Comparison of ENCODE assay signal across 26 cellular contexts in the genomic region with DNA sequence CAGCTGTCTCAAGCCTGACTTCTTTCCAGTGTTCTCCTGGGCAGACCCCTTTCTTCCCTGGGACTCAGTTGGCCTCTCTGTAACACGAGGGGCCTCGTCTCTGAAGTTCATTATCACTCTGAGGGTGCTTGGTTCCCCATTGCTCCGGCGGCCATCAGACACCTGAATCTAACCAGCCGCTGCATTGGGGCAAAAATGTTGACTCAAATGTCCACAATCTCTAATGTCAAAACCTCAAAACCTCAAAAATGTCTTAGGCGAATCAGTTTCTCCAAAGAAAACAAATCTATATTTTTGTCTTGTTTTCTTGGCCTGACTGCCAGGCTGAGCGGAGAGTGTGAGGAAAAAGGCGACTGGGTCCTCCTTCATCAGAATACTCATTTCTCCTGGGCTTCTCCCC.
DNase-seq lines count a peak whose midpoint lies in the region; ATAC-seq and TF ChIP-seq lines count a peak whose summit lies in the region.
"Had no signal": no experiment of that assay in that cellular context is flagged by ENCODE, and none has a peak within 500 bp of the region (broad histone marks: within the 10 kb centered on the region; RNA-seq: fewer than 3 reads in every experiment).

No MANE protein-coding gene starts in this region.

- no peak overlapping the region for H3K4me2 ChIP-seq in mammary epithelial cell (ENCODE audit: insufficient read depth, low read depth, low read length)

- TF ChIP-seq POLR2A in breast epithelium (IDR thresholded peaks at IDR 0.05) = no peak

- no peaks in the 10 kb centered on the region for H3K27me3 ChIP-seq in mammary epithelial cell (ENCODE audit: insufficient read depth, low read length)
- no peaks in the 10 kb centered on the region for H3K27me3 ChIP-seq in breast epithelium
- H3K27me3 ChIP-seq: SJCRH30, vagina had no signal

- 53% methylated on average over 8 of the region's 8 CpGs for WGBS in mammary epithelial cell (ENCODE audit: low coverage, missing lambda C conversion rate)

- no TSS peak for BruUV-seq in mammary epithelial cell (replicated peaks; lab: Mats Ljungman, UMichigan)

- H2AFZ ChIP-seq in mammary epithelial cell (ENCODE audit: low read depth, low read length) = no peak overlapping the region

- no peaks in the 10 kb centered on the region for H3K36me3 ChIP-seq in mammary epithelial cell (ENCODE audit: insufficient read depth, low read length)
- H3K36me3 ChIP-seq in breast epithelium = no peaks in the 10 kb centered on the region
- H3K36me3 ChIP-seq: SJCRH30, vagina had no signal

- H3K4me3 ChIP-seq in mammary epithelial cell (replicated peaks in 1 of 3; ENCODE audit: insufficient read depth in 1 of 3, low read depth in 2 of 3, low read length in 3 of 3) (no peak overlapping the region), breast epithelium (no peak overlapping the region)
- H3K4me3 ChIP-seq: coronary artery, SJCRH30, vagina had no signal

- H3K9me3 Mint-ChIP-seq in activated T-helper 17 cell treated with anti-CD3 and anti-CD28 coated beads, Interleukin-2, amount 50 U/mL, for 72 hours = no peaks in the 10 kb centered on the region
- H3K9me3 Mint-ChIP-seq: activated CD4-positive, alpha-beta T cell treated with anti-CD3 and anti-CD28 coated beads, Interleukin-2, amount 10 ng/mL, durations not matched to agents 7 days and 5 days; activated T-cell treated with anti-CD3 and anti-CD28 coated beads, Interleukin-2, amount 50 U/mL, for 24 hours; CD4-positive, alpha-beta T cell; stimulated activated naive CD8-positive, alpha-beta T cell treated with anti-CD3 and anti-CD28 coated beads, Interleukin-15, Interleukin-2, amounts not matched to agents 100 ng/mL and 50 ng/mL, for 24 hours; WTC11 had no signal

- H4K20me1 ChIP-seq in mammary epithelial cell (ENCODE audit: insufficient read depth, low read length) = no peaks in the 10 kb centered on the region

- CTCF ChIA-PET in mammary epithelial cell (lab: Charles Lee; ENCODE audit: low non-redundant PET) = no interaction called here

- peak; percentile 20 for ATAC-seq in activated T-helper 17 cell treated with anti-CD3 and anti-CD28 coated beads, Interleukin-2, amount 50 U/mL, for 72 hours (replicated peaks)
- no peak for ATAC-seq in HG03378 (IDR thresholded peaks at IDR 0.05; ENCODE audit: unreplicated experiment)
- ATAC-seq: left colon, WTC11 had no signal

- peaks cover 36% of the 10 kb centered on the region for H3K27me3 Mint-ChIP-seq in activated T-helper 17 cell treated with anti-CD3 and anti-CD28 coated beads, Interleukin-2, amount 50 U/mL, for 72 hours

- H3K4me3 Mint-ChIP-seq in activated T-helper 17 cell treated with anti-CD3 and anti-CD28 coated beads, Interleukin-2, amount 50 U/mL, for 72 hours = peak overlapping the region; percentile 36
- H3K4me3 Mint-ChIP-seq: activated CD4-positive, alpha-beta T cell treated with anti-CD3 and anti-CD28 coated beads, Interleukin-2, amount 10 ng/mL, durations not matched to agents 7 days and 5 days; activated T-cell treated with anti-CD3 and anti-CD28 coated beads, Interleukin-2, amount 50 U/mL, for 24 hours; CD4-positive, alpha-beta T cell; stimulated activated naive CD8-positive, alpha-beta T cell treated with anti-CD3 and anti-CD28 coated beads, Interleukin-15, Interleukin-2, amounts not matched to agents 100 ng/mL and 50 ng/mL, for 24 hours; WTC11 had no signal

- H3K9ac ChIP-seq in mammary epithelial cell (ENCODE audit: insufficient read depth, low read length) = no peak overlapping the region

- in situ Hi-C loops in mammary epithelial cell (cut with MboI; ENCODE audit: low sequenced_read_pairs in 2 of 2) = loop anchor here (10.0 to 25.0 kb wide), 5 partner anchors 327 to 1255 kb away; no protein-coding TSS in a partner anchor

- H3K36me3 Mint-ChIP-seq in activated T-helper 17 cell treated with anti-CD3 and anti-CD28 coated beads, Interleukin-2, amount 50 U/mL, for 72 hours (ENCODE audit: low read depth) = peaks cover 7% of the 10 kb centered on the region
- H3K36me3 Mint-ChIP-seq: WTC11 had no signal

- intact Hi-C loops in mammary epithelial cell (cut with micrococcal nuclease) (no loop called here), breast epithelium (cut with DNase I; ENCODE audit: low total_unique reads) (no loop called here)

- H3K27ac Mint-ChIP-seq in activated T-helper 17 cell treated with anti-CD3 and anti-CD28 coated beads, Interleukin-2, amount 50 U/mL, for 72 hours = peak overlapping the region; percentile 87
- H3K27ac Mint-ChIP-seq: activated CD4-positive, alpha-beta T cell treated with anti-CD3 and anti-CD28 coated beads, Interleukin-2, amount 10 ng/mL, durations not matched to agents 7 days and 5 days; activated T-cell treated with anti-CD3 and anti-CD28 coated beads, Interleukin-2, amount 50 U/mL, for 24 hours; CD4-positive, alpha-beta T cell; stimulated activated naive CD8-positive, alpha-beta T cell treated with anti-CD3 and anti-CD28 coated beads, Interleukin-15, Interleukin-2, amounts not matched to agents 100 ng/mL and 50 ng/mL, for 24 hours; WTC11 had no signal

- dilution Hi-C loops in mammary epithelial cell (cut with HindIII; ENCODE audit: low sequenced_read_pairs) = no loop called here

- H3K79me2 ChIP-seq in mammary epithelial cell (ENCODE audit: insufficient read depth, low read length) = no peaks in the 10 kb centered on the region

- no peak for TF ChIP-seq CTCF in mammary epithelial cell (conservative IDR thresholded peaks at IDR 0.05 in 1 of 2, IDR thresholded peaks at IDR 0.05 in 1 of 2; ENCODE audit: extremely low read depth in 1 of 2, insufficient read depth in 1 of 2, low read depth in 1 of 2, low read length in 2 of 2)
- TF ChIP-seq CTCF in breast epithelium (IDR thresholded peaks at IDR 0.05) = no peak

- H3K27ac ChIP-seq in mammary epithelial cell (ENCODE audit: insufficient read depth, low read depth, low read length) (no peak overlapping the region), breast epithelium (no peak overlapping the region)
- H3K27ac ChIP-seq: 22Rv1, coronary artery, SJCRH30, vagina had no signal

- peak; percentile 23 for DNase-seq in mammary epithelial cell
- DNase-seq in breast epithelium (ENCODE audit: low spot score in 2 of 2) = no peak
- peak; percentile 11 for DNase-seq in fibroblast of gingiva (ENCODE audit: low read depth)
- peak; percentile 11 for DNase-seq in stromal cell of bone marrow (ENCODE audit: low read depth)
- no peak for DNase-seq in NCI-H1417 treated with DMSO at 0.1 percent for 48 hours (lab: John Stamatoyannopoulos, UW)
- DNase-seq in middle frontal gyrus (ENCODE audit: extremely low spot score, low spot score) = no peak
- DNase-seq: activated CD4-positive, alpha-beta T cell treated with anti-CD3 and anti-CD28 coated beads, Interleukin-2, amount 10 ng/mL, durations not matched to agents 7 days and 5 days; activated gamma-delta T cell treated with Interleukin-2 at 50 U/mL for 16 hours; activated T-cell treated with anti-CD3 and anti-CD28 coated beads, Interleukin-2, amount 50 U/mL, for 24 hours; CD4-positive, alpha-beta T cell; effector memory CD4-positive, alpha-beta T cell; Kasumi-1; left colon; mesendoderm; NCI-H1048; NCI-H187 treated with DMSO at 0.1 percent for 48 hours; NCI-H526 treated with DMSO at 0.1 percent for 48 hours; nucleus accumbens; SJCRH30 had no signal

- H3K4me1 ChIP-seq in mammary epithelial cell (ENCODE audit: insufficient read depth, low read length) = peaks cover 3% of the 10 kb centered on the region
- no peaks in the 10 kb centered on the region for H3K4me1 ChIP-seq in breast epithelium
- H3K4me1 ChIP-seq: vagina had no signal

- no peaks in the 10 kb centered on the region for H3K9me3 ChIP-seq in mammary epithelial cell (replicated peaks; ENCODE audit: insufficient read depth, low read length)
- H3K9me3 ChIP-seq in breast epithelium = no peaks in the 10 kb centered on the region
- H3K9me3 ChIP-seq: SJCRH30, vagina had no signal

- H3K4me1 Mint-ChIP-seq in activated T-helper 17 cell treated with anti-CD3 and anti-CD28 coated beads, Interleukin-2, amount 50 U/mL, for 72 hours = peaks cover 18% of the 10 kb centered on the region

Comparison
In these comparisons a context has a peak if more than half of its experiments do, and no peak if none do; other contexts are left out.
1. DNase-seq: peak in mammary epithelial cell (single experiment), fibroblast of gingiva (single experiment) and stromal cell of bone marrow (single experiment); none in breast epithelium (0 of 2), NCI-H1417 treated with DMSO at 0.1 percent for 48 hours (single experiment) and middle frontal gyrus (single experiment).